In genomic region chr16:58306327-58306726, GRCh38 we compare ENCODE assay signal across 8 cellular contexts. TPM values are rescaled to one million over a fixed set of nuclear protein-coding genes. Genes with fewer than 3 reads are reported as not detected.
A peak's percentile ranks its signal among the peaks of the same experiment; 100 is the strongest.
DNase-seq lines count a peak whose midpoint lies in the region; ATAC-seq, FAIRE-seq and TF ChIP-seq lines count a peak whose summit lies in the region.

No MANE protein-coding gene starts in this region.

- TF ChIP-seq CTCF in VCaP (conservative IDR thresholded peaks at IDR 0.05), result peak; percentile 69
- TF ChIP-seq CTCF in H1 (IDR thresholded peaks at IDR 0.05; ENCODE audit: control extremely low read depth in 1 of 3, insufficient read depth in 1 of 3, low read depth in 1 of 3, low read length in 3 of 3), result peak; percentile 27 to 44 (median 42); a peak in 3 of 4 replicates

- H3K4me1 ChIP-seq in H1 (replicated peaks in 1 of 4; ENCODE audit: control insufficient read depth in 3 of 4, insufficient read depth in 4 of 4, low read length in 3 of 4), result no peaks in the 10 kb centered on the region

- H3K27ac ChIP-seq in VCaP (no peak overlapping the region), H1 (ENCODE audit: low read depth, low read length) (no peak overlapping the region)

- no peak overlapping the region for H3K56ac ChIP-seq in H1 (replicated peaks; ENCODE audit: insufficient read length, low read depth, low read length)

- CTCF ChIA-PET in H1 (lab: Charles Lee; ENCODE audit: partially characterized antibody), result interaction anchor here (0.7 to 4.2 kb wide), 9 partner anchors 10 to 407 kb away, joined by 3 to 17 read pairs (median 3); no protein-coding TSS in a partner anchor

- H2BK12ac ChIP-seq in H1 (ENCODE audit: low read depth, low read length), result no peak overlapping the region

- no peaks in the 10 kb centered on the region for H3K27me3 ChIP-seq in H1 (replicated peaks in 1 of 4; ENCODE audit: control insufficient read depth in 3 of 4, extremely low read depth in 1 of 4, insufficient read depth in 3 of 4, low read length in 3 of 4)

- no peaks in the 10 kb centered on the region for H3K79me2 ChIP-seq in H1 (ENCODE audit: control insufficient read depth in 1 of 2, insufficient read depth in 2 of 2, low read length in 2 of 2)

- TF ChIP-seq RAD21 in H1 (IDR thresholded peaks at IDR 0.05 in 1 of 2, conservative IDR thresholded peaks at IDR 0.05 in 1 of 2; ENCODE audit: low read depth in 2 of 2, low read length in 2 of 2), result peak; percentile 32 to 42; a peak in 2 of 4 replicates

- no peak overlapping the region for H4K91ac ChIP-seq in H1 (replicated peaks; ENCODE audit: insufficient read length, low read length)

- DNase-seq in NCI-H82 (lab: John Stamatoyannopoulos, UW) (peak; percentile 2), NCI-H82 treated with DMSO at 0.1 percent for 48 hours (lab: John Stamatoyannopoulos, UW; ENCODE audit: unreplicated experiment) (no peak), H1 (ENCODE audit: low read depth in 1 of 2, low spot score in 2 of 2) (no peak), NCI-H446 (lab: John Stamatoyannopoulos, UW) (no peak)
- peak; percentile 3 to 47 for DNase-seq in stimulated activated CD4-positive, alpha-beta T cell treated with anti-CD3 and anti-CD28 coated beads, Interleukin-12 subunit alpha, Interleukin-12 subunit beta, amount 100 ng/mL, for 24 hours (ENCODE audit: low read depth in 2 of 2)

- H2BK5ac ChIP-seq in H1 (ENCODE audit: low read depth, low read length), result no peak overlapping the region

- FAIRE-seq in H1 (lab: Jason Lieb, UNC), result no peak

- peaks cover 6 to 12% of the 10 kb centered on the region in 2 experiments; a peak in 2 of 4 replicates for H3K9me3 ChIP-seq in H1 (ENCODE audit: insufficient read depth in 2 of 2, low read depth in 1 of 2, low read length in 1 of 2)

- no peak overlapping the region for H4K5ac ChIP-seq in H1 (ENCODE audit: insufficient read length, low read depth, low read length)

- H3K23me2 ChIP-seq in H1 (ENCODE audit: low read depth, low read length), result no peaks in the 10 kb centered on the region

- H2BK15ac ChIP-seq in H1 (ENCODE audit: low read length), result no peak overlapping the region

- H2AK5ac ChIP-seq in H1 (ENCODE audit: low read depth, low read length), result no peak overlapping the region

- H3K23ac ChIP-seq in H1 (ENCODE audit: insufficient read length), result no peak overlapping the region

- no peak for TF ChIP-seq POLR2A in H1 (IDR thresholded peaks at IDR 0.05; ENCODE audit: control extremely low read depth in 1 of 2, low read depth in 2 of 2, low read length in 2 of 2)

- no peaks in the 10 kb centered on the region for H4K20me1 ChIP-seq in H1 (replicated peaks in 1 of 2; ENCODE audit: control insufficient read depth in 1 of 2, insufficient read depth in 2 of 2, low read length in 2 of 2)

- H3K4me2 ChIP-seq in H1 (ENCODE audit: insufficient read depth in 1 of 2, low read depth in 2 of 2, low read length in 2 of 2), result no peak overlapping the region

- no peaks in the 10 kb centered on the region for H3K36me3 ChIP-seq in H1 (ENCODE audit: control insufficient read depth in 2 of 4, insufficient read depth in 4 of 4, low read length in 3 of 4)

- no peak overlapping the region for H2BK120ac ChIP-seq in H1 (replicated peaks; ENCODE audit: low read depth, low read length)

- no peak overlapping the region for H2BK20ac ChIP-seq in H1 (ENCODE audit: low read length)

- WGBS in H1 (ENCODE audit: extremely low coverage in 1 of 2, insufficient coverage in 1 of 2, insufficient read length in 1 of 2, insufficient replicate concordance in 2 of 2, low coverage in 1 of 2, low lambda C conversion rate in 2 of 2, missing lambda C conversion rate in 1 of 2), 2 experiments, result 76% methylated on average over 3 of the region's 3 CpGs; no CpG with 5 or more reads in 1 of the 2 experiments

- no peak overlapping the region for H4K8ac ChIP-seq in H1 (ENCODE audit: extremely low read depth, insufficient read depth, low read length)

- H3K4me3 ChIP-seq in H1 (ENCODE audit: extremely low read depth in 1 of 4, insufficient read depth in 2 of 4, low read depth in 3 of 4, low read length in 4 of 4), result no peak overlapping the region

- no peaks in the 10 kb centered on the region for H3K79me1 ChIP-seq in H1 (ENCODE audit: low read depth, low read length)

- H3K4ac ChIP-seq in H1 (replicated peaks; ENCODE audit: insufficient read length, low read depth, low read length), result no peak overlapping the region

- no peak overlapping the region for H3K9ac ChIP-seq in H1 (replicated peaks in 1 of 4; ENCODE audit: extremely low read depth in 1 of 4, low read depth in 3 of 4, low read length in 3 of 4)

- H3K14ac ChIP-seq in H1 (ENCODE audit: insufficient read length), result no peak overlapping the region

- no peak overlapping the region for H2AFZ ChIP-seq in H1 (ENCODE audit: low read length)

- TF ChIP-seq EP300 in H1 (IDR thresholded peaks at IDR 0.05; ENCODE audit: borderline replicate concordance in 1 of 2, low read depth in 2 of 2, low read length in 2 of 2), result no peak

- POLR2A ChIA-PET in H1 (lab: Charles Lee; ENCODE audit: partially characterized antibody), result no interaction called here

- H3K18ac ChIP-seq in H1 (ENCODE audit: extremely low read depth, low read length), result no peak overlapping the region

- no peak for ATAC-seq in HG02610 (IDR thresholded peaks at IDR 0.05; ENCODE audit: unreplicated experiment)
- no peak for ATAC-seq in HG03457 (IDR thresholded peaks at IDR 0.05; ENCODE audit: unreplicated experiment)

TF ChIP-seq in H1, 55 proteins besides CTCF, POLR2A, EP300 and RAD21:
- no peak for TF ChIP-seq CBX5 (IDR thresholded peaks at IDR 0.05; ENCODE audit: low read depth, low read length)
- no peak for TF ChIP-seq CHD1 (IDR thresholded peaks at IDR 0.05; ENCODE audit: low read depth, low read length)
- no peak for TF ChIP-seq POU5F1 (IDR thresholded peaks at IDR 0.05; ENCODE audit: low read depth, low read length)
- TF ChIP-seq BCL11A (IDR thresholded peaks at IDR 0.05; ENCODE audit: low read depth in 2 of 2, low read length in 2 of 2), result no peak

RNA-seq across cellular contexts. Expression of gene PRSS54, which starts 11.5 kb away (rescaled TPM):
- not detected in 2 replicates for total RNA-seq in H1 (2021; fragmentation: NEBNext Ultra II Directional; extraction: Animal tissue kit (Norgen Biotek cat#: 25700))
- not detected in 2 replicates for polyA plus RNA-seq in H1 (2011; rRNA removed)
- not detected for polyA plus RNA-seq in H1 (2011; cell fraction: cytosol; rRNA removed)
- polyA plus RNA-seq in H1 (2011; cell fraction: nucleus; rRNA removed), result not detected
- not detected in 4 replicates for polyA plus RNA-seq in H1 (2012, experiment 1 of 2)
- not detected for polyA plus RNA-seq in H1 (2012, experiment 2 of 2)
- not detected for polyA plus RNA-seq in H1 (2013, experiment 1 of 2)
- polyA plus RNA-seq in H1 (2013, experiment 2 of 2), result not detected
- 0.10 TPM in 1 of 2 replicates, not detected in the other for polyA minus RNA-seq in H1 (2011; rRNA and poly(A)+ RNA removed)
- not detected for polyA minus RNA-seq in H1 (2011; cell fraction: cytosol; rRNA and poly(A)+ RNA removed)
- polyA minus RNA-seq in H1 (2011; cell fraction: nucleus; rRNA and poly(A)+ RNA removed), result not detected

Comparison
In these comparisons a context has a peak if more than half of its experiments do, and no peak if none do; other contexts are left out.
1. DNase-seq: peak in NCI-H82 (single experiment) and stimulated activated CD4-positive, alpha-beta T cell treated with anti-CD3 and anti-CD28 coated beads, Interleukin-12 subunit alpha, Interleukin-12 subunit beta, amount 100 ng/mL, for 24 hours (2 of 2); none in NCI-H82 treated with DMSO at 0.1 percent for 48 hours (single experiment), H1 (0 of 2) and NCI-H446 (0 of 2).